ENCODE assay signal across 8 cellular contexts in the genomic region with DNA sequence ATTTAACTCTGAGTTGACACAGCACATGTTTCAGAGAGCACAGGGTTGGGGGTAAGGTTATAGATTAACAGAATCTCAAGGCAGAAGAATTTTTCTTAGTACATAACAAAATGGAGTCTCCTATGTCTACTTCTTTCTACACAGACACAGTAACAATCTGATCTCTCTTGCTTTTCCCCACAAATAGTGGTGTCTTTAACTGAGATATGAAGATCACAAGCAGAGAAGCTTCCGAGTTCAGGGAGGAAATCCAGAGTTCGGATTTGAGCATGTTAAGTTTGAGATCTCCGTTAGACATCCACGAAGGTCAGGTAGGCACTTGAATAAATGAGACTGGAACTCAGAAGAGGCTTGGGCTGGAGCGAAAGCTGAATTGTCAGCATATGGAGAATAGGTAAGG.
A peak's percentile ranks its signal among the peaks of the same experiment; 100 is the strongest.
DNase-seq lines count a peak whose midpoint lies in the region; ATAC-seq and TF ChIP-seq lines count a peak whose summit lies in the region.
"Not testable (repeated sequence)": the region's sequence is repeated elsewhere in the genome, so short reads cannot be mapped to it uniquely, and the experiment has no call there.

No MANE protein-coding gene starts in this region.

- ATAC-seq in gastroesophageal sphincter, result not testable (repeated sequence)

- peaks cover 14% of the 10 kb centered on the region for H3K9me3 Mint-ChIP-seq in Caco-2 (ENCODE audit: unreplicated experiment)
- not testable (repeated sequence) for H3K9me3 Mint-ChIP-seq in endodermal cell, type B pancreatic cell

- CTCF ChIA-PET in Caco-2 (lab: Charles Lee), result not testable (repeated sequence)

- H2AFZ ChIP-seq in osteoblast (ENCODE audit: low read length), result not testable (repeated sequence)

- H4K20me1 ChIP-seq in osteoblast (ENCODE audit: insufficient read depth, low read length), result not testable (repeated sequence)

- peak overlapping the region; percentile 80 for H3K27ac Mint-ChIP-seq in Caco-2 (ENCODE audit: unreplicated experiment)
- H3K27ac Mint-ChIP-seq in endodermal cell, result peak overlapping the region; percentile 37
- peak overlapping the region; percentile 73 for H3K27ac Mint-ChIP-seq in type B pancreatic cell

- not testable (repeated sequence) for TF ChIP-seq EP300 in gastroesophageal sphincter (IDR thresholded peaks at IDR 0.05)

- TF ChIP-seq CTCF in Caco-2 (IDR thresholded peaks at IDR 0.05; ENCODE audit: insufficient read depth in 1 of 2, low read depth in 1 of 2, low read length in 1 of 2, severe bottlenecking in 1 of 2, unreplicated experiment in 1 of 2); WERI-Rb-1 (IDR thresholded peaks at IDR 0.05; ENCODE audit: low read depth, low read length); endodermal cell (conservative IDR thresholded peaks at IDR 0.05); gastroesophageal sphincter (IDR thresholded peaks at IDR 0.05); osteoblast (IDR thresholded peaks at IDR 0.05; ENCODE audit: extremely low read depth, low read depth, low read length); type B pancreatic cell (conservative IDR thresholded peaks at IDR 0.05): not testable (repeated sequence)

- H3K27me3 Mint-ChIP-seq in Caco-2 (ENCODE audit: insufficient read depth, unreplicated experiment); endodermal cell (ENCODE audit: insufficient read depth); type B pancreatic cell: not testable (repeated sequence)

- BruUV-seq in Caco-2 (replicated peaks; lab: Mats Ljungman, UMichigan), result not testable (repeated sequence)

- not testable (repeated sequence) for H3K79me2 ChIP-seq in osteoblast (ENCODE audit: insufficient read depth, low read length)

- H3K27me3 ChIP-seq in Caco-2 (replicated peaks; ENCODE audit: control insufficient read depth, insufficient read depth, low read length); HUES48 (ENCODE audit: control insufficient read depth, insufficient read depth, low read length); WERI-Rb-1 (ENCODE audit: insufficient read depth, low read depth, severe bottlenecking); endodermal cell (ENCODE audit: control insufficient read depth, insufficient read depth, low read length, poor library complexity, severe bottlenecking); gastroesophageal sphincter; osteoblast (ENCODE audit: insufficient read depth, low read length): not testable (repeated sequence)

- H3K4me3 ChIP-seq in Caco-2 (ENCODE audit: low read depth, low read length); HUES48 (ENCODE audit: low read depth, low read length); WERI-Rb-1 (ENCODE audit: low read depth, low read length); gastroesophageal sphincter; osteoblast (ENCODE audit: insufficient read depth, low read length): not testable (repeated sequence)
- peak overlapping the region; percentile 13 for H3K4me3 ChIP-seq in endodermal cell (ENCODE audit: low read length)

- not testable (repeated sequence) for TF ChIP-seq POLR2A in gastroesophageal sphincter (IDR thresholded peaks at IDR 0.05)

- H3K4me1 Mint-ChIP-seq in Caco-2 (ENCODE audit: low read depth, unreplicated experiment), result peaks cover 79% of the 10 kb centered on the region
- peaks cover 46% of the 10 kb centered on the region for H3K4me1 Mint-ChIP-seq in endodermal cell
- peaks cover 39% of the 10 kb centered on the region for H3K4me1 Mint-ChIP-seq in type B pancreatic cell (ENCODE audit: unreplicated experiment)

- H3K27ac ChIP-seq in HUES48 (ENCODE audit: low read depth, low read length), result peak overlapping the region; percentile 48
- H3K27ac ChIP-seq in WERI-Rb-1, result peak overlapping the region; percentile 36
- H3K27ac ChIP-seq in endodermal cell (ENCODE audit: low read depth, low read length), result not testable (repeated sequence)
- peak overlapping the region in 3 of 4 donors; percentile 48 to 76 (median 49) for H3K27ac ChIP-seq in gastroesophageal sphincter
- H3K27ac ChIP-seq in osteoblast (ENCODE audit: low read depth, low read length), result peak overlapping the region; percentile 63

- peak overlapping the region; percentile 71 for H3K4me3 Mint-ChIP-seq in Caco-2 (ENCODE audit: unreplicated experiment)
- H3K4me3 Mint-ChIP-seq in endodermal cell, type B pancreatic cell: not testable (repeated sequence)

- POLR2A ChIA-PET in Caco-2 (lab: Charles Lee), result not testable (repeated sequence)

- peaks cover 11% of the 10 kb centered on the region for H3K36me3 Mint-ChIP-seq in Caco-2 (ENCODE audit: insufficient read depth, unreplicated experiment)
- not testable (repeated sequence) for H3K36me3 Mint-ChIP-seq in endodermal cell (ENCODE audit: low read depth); type B pancreatic cell

- not testable (repeated sequence) for DNase-seq in Caco-2; WERI-Rb-1; endodermal cell; osteoblast (ENCODE audit: insufficient read length, low spot score, missing footprints); type B pancreatic cell (ENCODE audit: extremely low spot score, unreplicated experiment)
- peak; percentile 9 to 47 for DNase-seq in NCI-H524 (lab: John Stamatoyannopoulos, UW)

- H3K36me3 ChIP-seq in Caco-2 (ENCODE audit: control insufficient read depth, insufficient read depth, low read length); HUES48 (ENCODE audit: control insufficient read depth, insufficient read depth, low read length); WERI-Rb-1; endodermal cell (ENCODE audit: control insufficient read depth, insufficient read depth, low read length); gastroesophageal sphincter; osteoblast (ENCODE audit: insufficient read depth, low read length): not testable (repeated sequence)

- intact Hi-C loops in Caco-2 (cut with micrococcal nuclease; ENCODE audit: unreplicated experiment), result not testable (repeated sequence)

- H3K9ac ChIP-seq in HUES48 (ENCODE audit: low read depth, low read length); endodermal cell (ENCODE audit: extremely low read depth, low read length, poor library complexity, severe bottlenecking): not testable (repeated sequence)

- H3K4me1 ChIP-seq in Caco-2 (peaks cover 90% of the 10 kb centered on the region), endodermal cell (ENCODE audit: control insufficient read depth, insufficient read depth, low read length) (peaks cover 14% of the 10 kb centered on the region), gastroesophageal sphincter (peaks cover 0 to 53% (median 23%) of the 10 kb centered on the region in 3 donors), osteoblast (ENCODE audit: insufficient read depth, low read length) (peaks cover 77% of the 10 kb centered on the region)
- not testable (repeated sequence) for H3K4me1 ChIP-seq in HUES48 (ENCODE audit: control insufficient read depth, insufficient read depth, low read length)

- not testable (repeated sequence) for H3K4me2 ChIP-seq in osteoblast (ENCODE audit: insufficient read depth, low read length)

- H3K9me3 ChIP-seq in Caco-2; HUES48 (ENCODE audit: control insufficient read depth, insufficient read depth, low read length); WERI-Rb-1 (ENCODE audit: severe bottlenecking); endodermal cell (ENCODE audit: control insufficient read depth, low read length); gastroesophageal sphincter; osteoblast (ENCODE audit: low read depth, low read length): not testable (repeated sequence)

- 91 to 94% methylated on average over 5 of the region's 5 CpGs for WGBS in endodermal cell (ENCODE audit: insufficient coverage in 1 of 2, insufficient read length in 1 of 2), 2 experiments
- 90 to 91% methylated on average over 5 of the region's 5 CpGs for WGBS in gastroesophageal sphincter (ENCODE audit: low coverage in 1 of 2), 2 donors
